Comparison of ENCODE assay signal across 8 cellular contexts in genomic region chr1:174999216-174999925, GRCh38. TPM values are rescaled to one million over a fixed set of nuclear protein-coding genes. Genes with fewer than 3 reads are reported as not detected.
DNase-seq lines count a peak whose midpoint lies in the region; ATAC-seq and TF ChIP-seq lines count a peak whose summit lies in the region.

No MANE protein-coding gene starts in this region.

- peaks cover 70% of the 10 kb centered on the region for H3K36me3 ChIP-seq in DOHH2 (ENCODE audit: control insufficient read depth, low read length)
- H3K36me3 ChIP-seq in KOPT-K1 (ENCODE audit: insufficient read depth, low read length), result 0 out of 2 replicates have a peak, but pooled peaks cover 4% of the 10 kb centered on the region
- peaks cover 4% of the 10 kb centered on the region; the same call in 1 of the 2 replicates for H3K36me3 ChIP-seq in Panc1 (ENCODE audit: control insufficient read depth, insufficient read depth, low read length)

- H3K4me3 Mint-ChIP-seq in activated T-cell treated with anti-CD3 and anti-CD28 coated beads, Interleukin-2, amount 50 U/mL, for 72 hours, result no peak overlapping the region

- POLR2A ChIA-PET in Panc1 (lab: Charles Lee), result interaction anchor here (0.6 kb wide), 1 partner anchor 1245 kb away, joined by 10 read pairs; no protein-coding TSS in a partner anchor

- H3K4me1 Mint-ChIP-seq in activated T-cell treated with anti-CD3 and anti-CD28 coated beads, Interleukin-2, amount 50 U/mL, for 72 hours (ENCODE audit: low read depth), result peaks cover 37% of the 10 kb centered on the region

- H3K4me1 ChIP-seq in DOHH2 (ENCODE audit: control insufficient read depth, low read length) (peaks cover 49% of the 10 kb centered on the region), Panc1 (ENCODE audit: control insufficient read depth, insufficient read depth, low read length) (peaks cover 23% of the 10 kb centered on the region)

- H4K20me1 ChIP-seq in DOHH2 (ENCODE audit: control insufficient read depth, insufficient read depth, low read depth, low read length), result peaks cover 20% of the 10 kb centered on the region; the same call in 1 of the 2 replicates

- intact Hi-C loops in Panc1 (cut with micrococcal nuclease; ENCODE audit: unreplicated experiment), result no loop called here

- peaks cover 15% of the 10 kb centered on the region for H3F3A ChIP-seq in DOHH2 (ENCODE audit: control insufficient read depth, insufficient read depth)

- DNase-seq in Panc1 (ENCODE audit: low read depth, low spot score), result peak; percentile 99
- peak; percentile 95 to 97 for DNase-seq in activated T-cell treated with anti-CD3 and anti-CD28 coated beads, Interleukin-2, amount 50 U/mL, for 72 hours
- peak; percentile 100 for DNase-seq in fibroblast of gingiva (ENCODE audit: low read depth)
- peak; percentile 99 for DNase-seq in myocyte (ENCODE audit: low read depth)
- DNase-seq in stimulated activated CD8-positive, alpha-beta memory T cell treated with anti-CD3 and anti-CD28 coated beads, Interleukin-7, amount 100 ng/mL, for 4 hours (ENCODE audit: low read depth in 2 of 2), result peak; percentile 95 to 96

- no TSS peak for BruUV-seq in Panc1 (replicated peaks; lab: Mats Ljungman, UMichigan)

- peaks cover 79% of the 10 kb centered on the region for H3K79me2 ChIP-seq in DOHH2 (ENCODE audit: control insufficient read depth, low read length)

- no peak for TF ChIP-seq CTCF in DOHH2 (IDR thresholded peaks at IDR 0.05; ENCODE audit: low read depth, low read length, poor library complexity, severe bottlenecking)
- no peak for TF ChIP-seq CTCF in Panc1 (IDR thresholded peaks at IDR 0.05)

- peak overlapping the region; percentile 93 for H3K4me3 ChIP-seq in DOHH2 (ENCODE audit: low read length)
- H3K4me3 ChIP-seq in Panc1 (ENCODE audit: low read depth in 2 of 2, low read length in 2 of 2), result peak overlapping the region; percentile 82 to 99

- H3K27ac ChIP-seq in DOHH2 (ENCODE audit: low read depth, low read length) (peak overlapping the region; percentile 94), KOPT-K1 (ENCODE audit: low read depth, low read length, poor library complexity, severe bottlenecking) (peak overlapping the region; percentile 99), Panc1 (ENCODE audit: low read length) (peak overlapping the region; percentile 100)

- H3K27me3 ChIP-seq in DOHH2 (ENCODE audit: control insufficient read depth, low read length), result no peaks in the 10 kb centered on the region
- no peaks in the 10 kb centered on the region for H3K27me3 ChIP-seq in Panc1 (ENCODE audit: control insufficient read depth, insufficient read depth, low read length)

- ATAC-seq in GM21825 (IDR thresholded peaks at IDR 0.05; ENCODE audit: unreplicated experiment) (peak; percentile 75), Panc1 (peak; percentile 94)
- ATAC-seq in activated T-cell treated with anti-CD3 and anti-CD28 coated beads, Interleukin-2, amount 50 U/mL, for 72 hours (replicated peaks in 1 of 2), result peak; percentile 80 to 83

- in situ Hi-C loops in Panc1 (cut with HindIII; ENCODE audit: low pct_unique_long_range_greater_than_20kb, low sequenced_read_pairs), result no loop called here

- H3K9me3 ChIP-seq in DOHH2 (ENCODE audit: control insufficient read depth, insufficient read depth, low read length) (no peaks in the 10 kb centered on the region), KOPT-K1 (ENCODE audit: insufficient read depth, low read length, poor library complexity, severe bottlenecking) (no peaks in the 10 kb centered on the region), Panc1 (ENCODE audit: control insufficient read depth, insufficient read depth, low read depth, low read length) (no peaks in the 10 kb centered on the region)

- H3K9me3 Mint-ChIP-seq in activated T-cell treated with anti-CD3 and anti-CD28 coated beads, Interleukin-2, amount 50 U/mL, for 72 hours, result no peaks in the 10 kb centered on the region

- no peak overlapping the region for H3K27ac Mint-ChIP-seq in activated T-cell treated with anti-CD3 and anti-CD28 coated beads, Interleukin-2, amount 50 U/mL, for 72 hours

- H3K27me3 Mint-ChIP-seq in activated T-cell treated with anti-CD3 and anti-CD28 coated beads, Interleukin-2, amount 50 U/mL, for 72 hours (ENCODE audit: low read depth), result no peaks in the 10 kb centered on the region

- H3K9me2 ChIP-seq in DOHH2 (replicated peaks; ENCODE audit: control insufficient read depth, low read length), result no peaks in the 10 kb centered on the region

- peak overlapping the region; percentile 85 for H3K4me2 ChIP-seq in DOHH2 (ENCODE audit: low read length)

- CTCF ChIA-PET in Panc1 (lab: Charles Lee), result interaction anchor here (0.7 kb wide), 1 partner anchor 1026 kb away, joined by 3 read pairs; no protein-coding TSS in a partner anchor

- H3K36me3 Mint-ChIP-seq in activated T-cell treated with anti-CD3 and anti-CD28 coated beads, Interleukin-2, amount 50 U/mL, for 72 hours (ENCODE audit: insufficient read depth in 2 of 2), result peaks cover 7 to 25% of the 10 kb centered on the region in 2 donors

RNA-seq across cellular contexts. Expression of gene CACYBP, which starts 0.4 kb away (rescaled TPM):
- total RNA-seq in Panc1 (2021; ENCODE audit: unreplicated experiment) (137 TPM), myocyte (107 and 128 TPM in 2 replicates)
- 85.5 TPM for polyA plus RNA-seq in Panc1 (2012; ENCODE audit: insufficient read length)
- 100 to 1,000 TPM; 270 to 306 TPM for total RNA-seq in activated T-cell treated with anti-CD3 and anti-CD28 coated beads, Interleukin-2, amount 50 U/mL, for 72 hours
- polyA plus RNA-seq in myocyte (2012), result 62.9 TPM

RNA-seq across cellular contexts. Expression of gene MRPS14, which starts 23.9 kb away (rescaled TPM):
- 25.1 TPM for total RNA-seq in Panc1 (2021; ENCODE audit: unreplicated experiment)
- polyA plus RNA-seq in Panc1 (2012; ENCODE audit: insufficient read length), result 16.3 TPM
- total RNA-seq in activated T-cell treated with anti-CD3 and anti-CD28 coated beads, Interleukin-2, amount 50 U/mL, for 72 hours, result 10 to 100 TPM; 28.7 to 30.1 TPM
- total RNA-seq in myocyte, result 17.7 and 19.1 TPM in 2 replicates
- 25.2 TPM for polyA plus RNA-seq in myocyte (2012)

Comparison
In these comparisons a context has a peak if more than half of its experiments do, and no peak if none do; other contexts are left out.
1. Peak in every context shown above with its lines: DNase-seq, ATAC-seq, H3K4me3 ChIP-seq and H3K27ac ChIP-seq.